ENCODE assay signal across 16 cellular contexts in the genomic region with DNA sequence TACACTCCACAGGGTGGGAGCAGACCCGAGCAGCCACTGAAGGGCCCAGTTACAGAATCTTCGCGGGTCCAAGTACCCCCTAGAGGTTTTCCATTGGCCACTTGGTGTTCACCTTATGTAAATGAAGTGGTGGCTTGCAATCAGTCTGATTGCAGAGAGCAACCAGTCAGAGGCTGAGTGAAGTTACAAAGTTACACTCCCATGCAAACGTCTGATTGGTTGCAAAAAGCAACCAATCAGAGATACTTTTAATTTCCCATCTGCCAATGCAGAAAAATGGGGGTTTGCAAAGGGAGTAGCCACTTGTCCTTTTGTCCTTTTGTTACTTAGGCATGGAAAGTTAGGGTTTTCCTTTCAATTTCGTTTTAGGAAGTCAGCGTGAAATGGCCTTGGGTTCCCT. TPM values are rescaled to one million over a fixed set of nuclear protein-coding genes. Genes with fewer than 3 reads are reported as not detected.
DNase-seq lines count a peak whose midpoint lies in the region; ATAC-seq and TF ChIP-seq lines count a peak whose summit lies in the region.
"Had no signal": no experiment of that assay in that cellular context is flagged by ENCODE, and none has a peak within 500 bp of the region (broad histone marks: within the 10 kb centered on the region; RNA-seq: fewer than 3 reads in every experiment).

No MANE protein-coding gene starts in this region.

- H2BK12ac ChIP-seq in neuronal stem cell (ENCODE audit: low read length), result no peak overlapping the region

- peak overlapping the region; percentile 45 for H2AFZ ChIP-seq in neuronal stem cell (ENCODE audit: low read length)

- H3K14ac ChIP-seq in neuronal stem cell (ENCODE audit: low read length), result no peak overlapping the region

- no peak overlapping the region for H3K4ac ChIP-seq in neuronal stem cell (ENCODE audit: low read length)

- no peaks in the 10 kb centered on the region for H3K9me3 Mint-ChIP-seq in activated CD8-positive, alpha-beta T cell treated with anti-CD3 and anti-CD28 coated beads for 36 hours
- H3K9me3 Mint-ChIP-seq: CD4-positive, alpha-beta T cell; HFFc6 had no signal

- no peaks in the 10 kb centered on the region for H3K27me3 Mint-ChIP-seq in activated CD8-positive, alpha-beta T cell treated with anti-CD3 and anti-CD28 coated beads for 36 hours
- H3K27me3 Mint-ChIP-seq: B cell; CD4-positive, alpha-beta T cell had no signal

- no peak for TF ChIP-seq CTCF in activated CD8-positive, alpha-beta T cell treated with anti-CD3 and anti-CD28 coated beads for 36 hours (IDR thresholded peaks at IDR 0.05)

- no peak overlapping the region for H2AK5ac ChIP-seq in neuronal stem cell (ENCODE audit: low read depth, low read length)

- no peaks in the 10 kb centered on the region for H3K9me3 ChIP-seq in neuronal stem cell (replicated peaks in 1 of 2; ENCODE audit: control insufficient read depth in 2 of 2, insufficient read depth in 1 of 2, low read depth in 1 of 2, low read length in 2 of 2)

- H3K27me3 ChIP-seq in neuronal stem cell (ENCODE audit: control insufficient read depth in 3 of 3, insufficient read depth in 3 of 3, low read depth in 1 of 3, low read length in 3 of 3), result no peaks in the 10 kb centered on the region

- intact Hi-C loops in activated CD8-positive, alpha-beta T cell treated with anti-CD3 and anti-CD28 coated beads for 36 hours (cut with micrococcal nuclease), result no loop called here

- H3K9ac ChIP-seq in neuronal stem cell (ENCODE audit: low read depth, low read length, poor library complexity), result no peak overlapping the region

- H3K27ac Mint-ChIP-seq in activated CD8-positive, alpha-beta T cell treated with anti-CD3 and anti-CD28 coated beads for 36 hours, result no peak overlapping the region
- H3K27ac Mint-ChIP-seq: B cell; CD4-positive, alpha-beta T cell; HFFc6 had no signal

- H3K4me2 ChIP-seq in neuronal stem cell (ENCODE audit: insufficient read depth, low read length, poor library complexity, severe bottlenecking), result no peak overlapping the region

- CTCF ChIA-PET in activated CD8-positive, alpha-beta T cell treated with anti-CD3 and anti-CD28 coated beads for 36 hours (lab: Charles Lee), result no interaction called here

- H3K36me3 ChIP-seq in neuronal stem cell (replicated peaks in 1 of 2; ENCODE audit: control insufficient read depth in 2 of 2, insufficient read depth in 2 of 2, low read length in 2 of 2), result no peaks in the 10 kb centered on the region

- no CpG with 5 or more reads among the region's 6 CpGs for WGBS in neuronal stem cell (ENCODE audit: extremely low coverage in 2 of 2, insufficient read length in 2 of 2, insufficient replicate concordance in 1 of 2), 2 donors

- no peak overlapping the region for H3K4me3 ChIP-seq in neuronal stem cell (ENCODE audit: low read length in 2 of 2)

- no peak overlapping the region for H2BK5ac ChIP-seq in neuronal stem cell (ENCODE audit: low read length)

- H4K8ac ChIP-seq in neuronal stem cell (ENCODE audit: low read depth, low read length), result no peak overlapping the region

- ATAC-seq in GM18520 (IDR thresholded peaks at IDR 0.05; ENCODE audit: unreplicated experiment), result no peak
- no peak for ATAC-seq in activated CD8-positive, alpha-beta T cell treated with anti-CD3 and anti-CD28 coated beads for 36 hours

- no peak overlapping the region for H4K91ac ChIP-seq in neuronal stem cell (ENCODE audit: low read depth, low read length, poor library complexity)

- H3K4me3 Mint-ChIP-seq in activated CD8-positive, alpha-beta T cell treated with anti-CD3 and anti-CD28 coated beads for 36 hours, result no peak overlapping the region
- H3K4me3 Mint-ChIP-seq: B cell; CD4-positive, alpha-beta T cell; HFFc6 had no signal

- H3K79me1 ChIP-seq in neuronal stem cell (ENCODE audit: low read depth, low read length), result no peaks in the 10 kb centered on the region

- H3K23ac ChIP-seq in neuronal stem cell (ENCODE audit: low read depth, low read length, poor library complexity), result no peak overlapping the region

- no peak overlapping the region for H2BK120ac ChIP-seq in neuronal stem cell (ENCODE audit: low read depth, low read length)

- no peaks in the 10 kb centered on the region for H3K36me3 Mint-ChIP-seq in activated CD8-positive, alpha-beta T cell treated with anti-CD3 and anti-CD28 coated beads for 36 hours (ENCODE audit: low read depth)

- H3K18ac ChIP-seq in neuronal stem cell (ENCODE audit: low read length), result no peak overlapping the region

- no peak overlapping the region for H3K27ac ChIP-seq in neuronal stem cell (replicated peaks; ENCODE audit: low read length)

- no peaks in the 10 kb centered on the region for H3K4me1 ChIP-seq in neuronal stem cell (ENCODE audit: control insufficient read depth in 2 of 2, insufficient read depth in 1 of 2, low read depth in 1 of 2, low read length in 2 of 2)

- H3K4me1 Mint-ChIP-seq in activated CD8-positive, alpha-beta T cell treated with anti-CD3 and anti-CD28 coated beads for 36 hours (ENCODE audit: low read depth), result no peaks in the 10 kb centered on the region
- H3K4me1 Mint-ChIP-seq: B cell had no signal

- POLR2A ChIA-PET in activated CD8-positive, alpha-beta T cell treated with anti-CD3 and anti-CD28 coated beads for 36 hours (lab: Charles Lee), result no interaction called here

- no peak overlapping the region for H2BK15ac ChIP-seq in neuronal stem cell (ENCODE audit: low read length)

- peak; percentile 2 for DNase-seq in HT1080 (ENCODE audit: low read depth)
- peak; percentile 1 for DNase-seq in LHCN-M2 (ENCODE audit: low read depth)
- peak; percentile 52 for DNase-seq in OCI-M1 (lab: John Stamatoyannopoulos, UW)
- DNase-seq in neuronal stem cell (ENCODE audit: low spot score), result no peak
- DNase-seq in activated CD4-positive, alpha-beta T cell treated with anti-CD3 and anti-CD28 coated beads for 1 hour, result no peak
- DNase-seq in activated CD8-positive, alpha-beta T cell treated with anti-CD3 and anti-CD28 coated beads for 36 hours, result no peak
- DNase-seq: C1 segment of cervical spinal cord; Calu3; CD4-positive, alpha-beta T cell; DMS153; EL; HCEC 1CT; HFFc6; IMR-90 had no signal

RNA-seq across cellular contexts. Expression of a gene that starts 27.0 kb away (rescaled TPM):
- 2.7 and 4.4 TPM in 2 replicates for total RNA-seq in HT1080 (2014; rRNA removed; shearing (Covaris generic))
- polyA plus RNA-seq in HT1080 (2015; cell fraction: cytosol; rRNA removed), result 4.3 and 4.4 TPM in 2 replicates
- polyA plus RNA-seq in HT1080 (2015; cell fraction: nucleus; rRNA removed), result 3.9 and 7.3 TPM in 2 replicates
- total RNA-seq in LHCN-M2 (2014; rRNA removed), result 4.2 and 4.8 TPM in 2 replicates
- 3.0 TPM for polyA plus RNA-seq in LHCN-M2 (2012)
- 11.2 TPM for polyA plus RNA-seq in neuronal stem cell (2013, experiment 1 of 2)
- 11.9 TPM for polyA plus RNA-seq in neuronal stem cell (2013, experiment 2 of 2)
- 10 to 100 TPM in 1 of 2 experiments, 1 to 10 TPM in 1; 10.0 to 12.2 TPM for total RNA-seq in activated CD8-positive, alpha-beta T cell treated with anti-CD3 and anti-CD28 coated beads for 36 hours

Comparison
In these comparisons a context has a peak if more than half of its experiments do, and no peak if none do; other contexts are left out.
1. DNase-seq: peak in HT1080 (single experiment), LHCN-M2 (single experiment) and OCI-M1 (single experiment); none in neuronal stem cell (single experiment), activated CD4-positive, alpha-beta T cell treated with anti-CD3 and anti-CD28 coated beads for 1 hour (single experiment) and activated CD8-positive, alpha-beta T cell treated with anti-CD3 and anti-CD28 coated beads for 36 hours (single experiment).